Comparison of ENCODE assay signal across 24 cellular contexts in genomic region chr2:134737671-134738070, GRCh38. TPM values are rescaled to one million over a fixed set of nuclear protein-coding genes. Genes with fewer than 3 reads are reported as not detected.
DNase-seq lines count a peak whose midpoint lies in the region; ATAC-seq, FAIRE-seq and TF ChIP-seq lines count a peak whose summit lies in the region.
"Had no signal": no experiment of that assay in that cellular context is flagged by ENCODE, and none has a peak within 500 bp of the region (broad histone marks: within the 10 kb centered on the region; RNA-seq: fewer than 3 reads in every experiment).

No MANE protein-coding gene starts in this region.

- no peak overlapping the region for H3K4me3 Mint-ChIP-seq in T-helper 17 cell
- H3K4me3 Mint-ChIP-seq in H9 = no peak overlapping the region
- H3K4me3 Mint-ChIP-seq: activated CD8-positive, alpha-beta memory T cell treated with anti-CD3 and anti-CD28 coated beads, Interleukin-2, amount 10 ng/mL, durations not matched to agents 7 days and 5 days; dendritic cell treated with granulocyte-macrophage colony-stimulating factor and Interleukin-4, amounts not matched to agents 40 ng/mL and 50 ng/mL, for 4 days had no signal

- 5% methylated on average over 5 of the region's 5 CpGs for WGBS in HepG2 (ENCODE audit: low lambda C conversion rate)
- 30% methylated on average over 5 of the region's 5 CpGs for WGBS in right lobe of liver (ENCODE audit: insufficient coverage, low coverage, low lambda C conversion rate, missing lambda C conversion rate)
- WGBS in pancreas, 2 donors = 49% methylated on average over 5 of the region's 5 CpGs
- WGBS in H9 (ENCODE audit: extremely low coverage, insufficient read length, low lambda C conversion rate) = no CpG with 5 or more reads among the region's 5 CpGs

- in situ Hi-C loops in HepG2 (cut with HindIII; ENCODE audit: extremely low pct_ligation_motif_present, low pct_unique_long_range_greater_than_20kb) = no loop called here

- no peak overlapping the region for H3K4me2 ChIP-seq in HepG2 (ENCODE audit: low read depth, low read length)
- no peak overlapping the region for H3K4me2 ChIP-seq in H9 (ENCODE audit: insufficient read depth, insufficient read length, low read length)

- H3K56ac ChIP-seq in H9 (ENCODE audit: insufficient read length, low read depth, low read length) = no peak overlapping the region

- no peak overlapping the region for H4K5ac ChIP-seq in H9 (ENCODE audit: insufficient read length, low read depth, low read length)

- H3K9me3 ChIP-seq in HepG2 (ENCODE audit: low read length) = no peaks in the 10 kb centered on the region
- H3K9me3 ChIP-seq in right lobe of liver = no peaks in the 10 kb centered on the region
- H3K9me3 ChIP-seq in T-helper 17 cell (ENCODE audit: control insufficient read depth, low read length, poor library complexity, severe bottlenecking) = no peaks in the 10 kb centered on the region
- no peaks in the 10 kb centered on the region for H3K9me3 ChIP-seq in pancreas
- no peaks in the 10 kb centered on the region for H3K9me3 ChIP-seq in H9 (ENCODE audit: control insufficient read depth, low read depth, low read length)
- H3K9me3 ChIP-seq: breast epithelium, HAP-1 had no signal

- POLR2A ChIA-PET in HepG2 (lab: Yijun Ruan, JAX) = no interaction called here

- H4K8ac ChIP-seq in H9 (replicated peaks; ENCODE audit: insufficient read length, low read depth, low read length) = no peak overlapping the region

- H3K27me3 Mint-ChIP-seq in T-helper 17 cell = peaks cover 51% of the 10 kb centered on the region
- peaks cover 2% of the 10 kb centered on the region for H3K27me3 Mint-ChIP-seq in H9 (ENCODE audit: low read depth)
- H3K27me3 Mint-ChIP-seq: stimulated activated naive B cell treated with anti-CD40 and anti-IgM and Interleukin-4, amounts not matched to agents 10 μg/mL and 1 μg/mL and 100 μg/mL, for 72 hours had no signal

- H2BK5ac ChIP-seq in H9 (ENCODE audit: insufficient read length, low read length) = no peak overlapping the region

- intact Hi-C loops in HepG2 (cut with micrococcal nuclease; ENCODE audit: unreplicated experiment) = no loop called here
- intact Hi-C loops in right lobe of liver (cut with DNase I) = no loop called here
- intact Hi-C loops in pancreas (cut with DNase I) = no loop called here

- H3K4me3 ChIP-seq in HepG2 (replicated peaks in 1 of 3; ENCODE audit: insufficient read depth in 1 of 3, low read depth in 2 of 3, low read length in 3 of 3) = no peak overlapping the region
- H3K4me3 ChIP-seq in right lobe of liver = no peak overlapping the region
- no peak overlapping the region for H3K4me3 ChIP-seq in pancreas
- H3K4me3 ChIP-seq: breast epithelium, HAP-1, SK-N-MC, tibial artery had no signal

- H3K9ac ChIP-seq in HepG2 (ENCODE audit: insufficient read depth, low read depth, low read length) (no peak overlapping the region), H9 (ENCODE audit: extremely low read depth, insufficient read length, low read length) (no peak overlapping the region)

- H3K27ac Mint-ChIP-seq in T-helper 17 cell (peak overlapping the region; percentile 8), H9 (no peak overlapping the region)
- H3K27ac Mint-ChIP-seq: activated CD8-positive, alpha-beta memory T cell treated with anti-CD3 and anti-CD28 coated beads, Interleukin-2, amount 10 ng/mL, durations not matched to agents 7 days and 5 days; stimulated activated naive B cell treated with anti-CD40 and anti-IgM and Interleukin-4, amounts not matched to agents 10 μg/mL and 1 μg/mL and 100 μg/mL, for 72 hours had no signal

- H3K4me1 Mint-ChIP-seq in T-helper 17 cell (no peaks in the 10 kb centered on the region), H9 (peaks cover 3 to 6% of the 10 kb centered on the region in 2 experiments; a peak in 3 of 4 replicates)
- H3K4me1 Mint-ChIP-seq: activated CD8-positive, alpha-beta memory T cell treated with anti-CD3 and anti-CD28 coated beads, Interleukin-2, amount 10 ng/mL, durations not matched to agents 7 days and 5 days had no signal

- H3K36me3 ChIP-seq in HepG2 (replicated peaks in 1 of 2; ENCODE audit: control insufficient read depth in 1 of 2, insufficient read depth in 2 of 2, low read length in 2 of 2) (no peaks in the 10 kb centered on the region), right lobe of liver (no peaks in the 10 kb centered on the region), pancreas (no peaks in the 10 kb centered on the region)
- H3K36me3 ChIP-seq: breast epithelium, HAP-1, tibial artery had no signal

- H2BK12ac ChIP-seq in H9 (ENCODE audit: insufficient read length, low read depth, low read length) = no peak overlapping the region

- H3K27me3 ChIP-seq in HepG2 (ENCODE audit: control insufficient read depth in 1 of 2, insufficient read depth in 2 of 2, low read length in 2 of 2) = 0 out of 5 replicates have a peak, but pooled peaks cover 0 to 9% of the 10 kb centered on the region in 2 experiments
- no peaks in the 10 kb centered on the region for H3K27me3 ChIP-seq in right lobe of liver
- H3K27me3 ChIP-seq in pancreas = no peaks in the 10 kb centered on the region
- no peaks in the 10 kb centered on the region for H3K27me3 ChIP-seq in H9 (ENCODE audit: insufficient read depth, low read length)
- H3K27me3 ChIP-seq: breast epithelium, foreskin keratinocyte, tibial artery had no signal

- ATAC-seq in HepG2 (peak; percentile 73), right lobe of liver (no peak), T-helper 17 cell (no peak), pancreas (no peak)
- ATAC-seq: activated CD8-positive, alpha-beta memory T cell treated with anti-CD3 and anti-CD28 coated beads, Interleukin-2, amount 10 ng/mL, durations not matched to agents 7 days and 5 days; foreskin keratinocyte; stimulated activated naive B cell treated with anti-CD40 and anti-IgM and Interleukin-4, amounts not matched to agents 10 μg/mL and 1 μg/mL and 100 μg/mL, for 72 hours had no signal

- H4K20me1 ChIP-seq in HepG2 (ENCODE audit: insufficient read depth, low read length) (no peaks in the 10 kb centered on the region), H9 (ENCODE audit: control insufficient read depth, insufficient read depth, insufficient read length) (no peaks in the 10 kb centered on the region)

- H3K79me2 ChIP-seq in HepG2 (ENCODE audit: insufficient read depth, low read length) (no peaks in the 10 kb centered on the region), H9 (ENCODE audit: insufficient read depth, low read length) (no peaks in the 10 kb centered on the region)

- H2AK5ac ChIP-seq in H9 (ENCODE audit: insufficient read length, low read length) = no peak overlapping the region

- no peak overlapping the region for H4K91ac ChIP-seq in H9 (ENCODE audit: insufficient read length, low read depth, low read length)

- no peak for FAIRE-seq in HepG2 (lab: Jason Lieb, UNC)
- FAIRE-seq in pancreas (lab: Jason Lieb, UNC) = no peak
- FAIRE-seq: endothelial cell of umbilical vein had no signal

- CTCF ChIA-PET in HepG2 (lab: Yijun Ruan, JAX; ENCODE audit: low intra/inter-chr PET ratio, low total read pairs) = no interaction called here

- no peak for TF ChIP-seq RAD21 in HepG2 (CRISPR knock-in tag; IDR thresholded peaks at IDR 0.05)

- no peak for TF ChIP-seq POLR2A in HepG2 (IDR thresholded peaks at IDR 0.05; ENCODE audit: insufficient read depth in 1 of 2, low read depth in 2 of 2, low read length in 2 of 2)
- TF ChIP-seq POLR2A in right lobe of liver (IDR thresholded peaks at IDR 0.05) = no peak

- no peak overlapping the region for H2BK15ac ChIP-seq in H9 (ENCODE audit: low read depth, low read length)

- no peak overlapping the region for H3K4ac ChIP-seq in H9 (ENCODE audit: low read depth, low read length)

- BruUV-seq in HepG2 (replicated peaks; lab: Mats Ljungman, UMichigan) = no TSS peak

- no peaks in the 10 kb centered on the region for H3K23me2 ChIP-seq in H9 (ENCODE audit: insufficient read length, low read depth, low read length, poor library complexity, severe bottlenecking)

- H3K79me1 ChIP-seq in H9 (ENCODE audit: insufficient read depth, low read depth, low read length, poor library complexity, severe bottlenecking) = no peaks in the 10 kb centered on the region

- H3K9me3 Mint-ChIP-seq in H9 = no peaks in the 10 kb centered on the region; a peak in 1 of 5 replicates
- H3K9me3 Mint-ChIP-seq: dendritic cell treated with granulocyte-macrophage colony-stimulating factor and Interleukin-4, amounts not matched to agents 40 ng/mL and 50 ng/mL, for 4 days had no signal

- DNase-seq in HepG2 (ENCODE audit: low spot score) (no peak), right lobe of liver (no peak), NCI-H345 (lab: John Stamatoyannopoulos, UW) (peak; percentile 53), T-helper 17 cell (no peak), pancreas (no peak), NOMO-1 (lab: John Stamatoyannopoulos, UW; ENCODE audit: unreplicated experiment in 2 of 2) (no peak), H9 (no peak)
- no peak for DNase-seq in activated CD4-positive, alpha-beta T cell treated with anti-CD3 and anti-CD28 coated beads, Interleukin-2, amount 50 U/mL, for 4 hours
- DNase-seq: activated CD8-positive, alpha-beta memory T cell treated with anti-CD3 and anti-CD28 coated beads, Interleukin-2, amount 10 ng/mL, durations not matched to agents 7 days and 5 days; C1 segment of cervical spinal cord; DMS79; foreskin keratinocyte; NCI-H226; nucleus accumbens; retina; stimulated activated naive B cell treated with anti-CD40 and anti-IgM and Interleukin-4, amounts not matched to agents 10 μg/mL and 1 μg/mL and 100 μg/mL, for 72 hours; T-helper 9 cell; tibial artery had no signal

- H3K4me1 ChIP-seq in HepG2 (ENCODE audit: insufficient read depth, low read length) = no peaks in the 10 kb centered on the region
- no peaks in the 10 kb centered on the region for H3K4me1 ChIP-seq in right lobe of liver
- H3K4me1 ChIP-seq in pancreas = no peaks in the 10 kb centered on the region
- no peaks in the 10 kb centered on the region for H3K4me1 ChIP-seq in H9 (ENCODE audit: insufficient read depth, low read length)
- H3K4me1 ChIP-seq: breast epithelium, HAP-1, tibial artery had no signal

- no peak overlapping the region for H3K14ac ChIP-seq in H9 (ENCODE audit: insufficient read depth, low read length)

- H2BK20ac ChIP-seq in H9 (ENCODE audit: low read depth, low read length, poor library complexity, severe bottlenecking) = no peak overlapping the region

- H3K27ac ChIP-seq in HepG2 (ENCODE audit: extremely low read length, insufficient read depth, low read length) (no peak overlapping the region), right lobe of liver (no peak overlapping the region), pancreas (no peak overlapping the region), H9 (ENCODE audit: insufficient read length, low read depth, low read length) (no peak overlapping the region)
- H3K27ac ChIP-seq: breast epithelium, foreskin keratinocyte, SK-N-MC, tibial artery had no signal

- no peak overlapping the region for H3T11ph ChIP-seq in H9 (ENCODE audit: low read length)

- no peak overlapping the region for H2AFZ ChIP-seq in HepG2 (ENCODE audit: low read length)
- no peak overlapping the region for H2AFZ ChIP-seq in H9 (ENCODE audit: low read length)

- H3K23ac ChIP-seq in H9 (ENCODE audit: insufficient read length, low read depth, low read length) = no peak overlapping the region

- no peak overlapping the region for H2BK120ac ChIP-seq in H9 (ENCODE audit: low read depth, low read length, poor library complexity, severe bottlenecking)

- peaks cover 3% of the 10 kb centered on the region for H3K36me3 Mint-ChIP-seq in T-helper 17 cell (ENCODE audit: low read depth)
- no peaks in the 10 kb centered on the region; a peak in 1 of 7 replicates for H3K36me3 Mint-ChIP-seq in H9 (ENCODE audit: insufficient read depth in 1 of 3, low read depth in 3 of 3)
- H3K36me3 Mint-ChIP-seq: activated CD8-positive, alpha-beta memory T cell treated with anti-CD3 and anti-CD28 coated beads, Interleukin-2, amount 10 ng/mL, durations not matched to agents 7 days and 5 days had no signal

- H3K18ac ChIP-seq in H9 (ENCODE audit: insufficient read length, low read depth, low read length) = no peak overlapping the region

- TF ChIP-seq EP300 in HepG2 (IDR thresholded peaks at IDR 0.05; ENCODE audit: low read depth in 2 of 2, low read length in 2 of 2) (no peak), HepG2 (CRISPR knock-in tag; IDR thresholded peaks at IDR 0.05; ENCODE audit: borderline replicate concordance) (no peak)

- TF ChIP-seq CTCF in HepG2 (CRISPR knock-in tag; IDR thresholded peaks at IDR 0.05) = no peak
- no peak for TF ChIP-seq CTCF in right lobe of liver (IDR thresholded peaks at IDR 0.05)
- TF ChIP-seq CTCF in pancreas (IDR thresholded peaks at IDR 0.05) = no peak
- TF ChIP-seq CTCF in H9 (conservative IDR thresholded peaks at IDR 0.05) = no peak

RNA-seq across cellular contexts. Expression of gene TMEM163, which starts 18.9 kb away (rescaled TPM):
- total RNA-seq in HepG2 (2016; rRNA removed; fragmentation: Illumina TruSeq; extraction: Trizol) (not detected in 2 replicates), right lobe of liver (under 1 TPM in 3 of 6 experiments, not detected in 3; 0.06 to 0.20 (median 0.07) TPM), T-helper 17 cell (1 to 10 TPM in 1 of 2 donors, under 1 TPM in 1; 0.57 to 1.3 TPM), pancreas (10 to 100 TPM; 14.8 to 30.5 (median 19.9) TPM), H9 (2021) (0.39 and 0.66 TPM in 2 replicates)
- total RNA-seq in HepG2 (2016; cell fraction: cytosol; rRNA removed; fragmentation: Illumina TruSeq; extraction: Trizol; ENCODE audit: low read depth) = not detected in 2 replicates
- total RNA-seq in HepG2 (2016; cell fraction: insoluble cytoplasmic fraction; rRNA removed; fragmentation: Illumina TruSeq; extraction: Trizol) = not detected in 2 replicates
- total RNA-seq in HepG2 (2016; cell fraction: membrane; rRNA removed; fragmentation: Illumina TruSeq; extraction: Trizol) = not detected in 2 replicates
- total RNA-seq in HepG2 (2016; cell fraction: nucleus; rRNA removed; fragmentation: Illumina TruSeq; extraction: Trizol) = not detected in 2 replicates
- polyA plus RNA-seq in HepG2 (2011; rRNA removed) (0.05 TPM in 1 of 2 replicates, not detected in the other), pancreas (10 to 100 TPM; 20.3 to 25.2 TPM)
- polyA plus RNA-seq in HepG2 (2011; cell fraction: cytosol; rRNA removed) = not detected in 2 replicates
- not detected in 2 replicates for polyA plus RNA-seq in HepG2 (2011; cell fraction: nucleus; rRNA removed)
- polyA plus RNA-seq in HepG2 (2012) = 0.09 TPM in 1 of 2 replicates, not detected in the other
- polyA plus RNA-seq in HepG2 (2016; cell fraction: cytosol; fragmentation: Illumina TruSeq; extraction: Trizol; ENCODE audit: low read depth) = not detected in 2 replicates
- polyA plus RNA-seq in HepG2 (2016; cell fraction: insoluble cytoplasmic fraction; fragmentation: Illumina TruSeq; extraction: Trizol; ENCODE audit: low read depth) = not detected in 2 replicates
- not detected in 2 replicates for polyA plus RNA-seq in HepG2 (2016; cell fraction: membrane; fragmentation: Illumina TruSeq; extraction: Trizol; ENCODE audit: low read depth)
- not detected in 2 replicates for polyA plus RNA-seq in HepG2 (2016; cell fraction: nucleus; fragmentation: Illumina TruSeq; extraction: Trizol; ENCODE audit: insufficient read depth, low read depth)
- polyA minus RNA-seq in HepG2 (2011; rRNA and poly(A)+ RNA removed; ENCODE audit: low replicate concordance) = not detected in 2 replicates
- not detected in 2 replicates for polyA minus RNA-seq in HepG2 (2011; cell fraction: cytosol; rRNA and poly(A)+ RNA removed)
- not detected in 2 replicates for polyA minus RNA-seq in HepG2 (2011; cell fraction: nucleus; rRNA and poly(A)+ RNA removed)
- total RNA-seq: A673, foreskin keratinocyte had no signal
- polyA plus RNA-seq: foreskin keratinocyte had no signal
